In genomic region chr15:63366451-63366850, GRCh38 we compare ENCODE assay signal across 1 cellular context.
TF ChIP-seq lines count a peak whose summit lies in the region.

No MANE protein-coding gene starts in this region.

TF ChIP-seq in IMR-90, 13 proteins besides CTCF, POLR2A, EP300 and RAD21 (continued from another document):
- no peak for TF ChIP-seq ELK1 (IDR thresholded peaks at IDR 0.05; ENCODE audit: borderline replicate concordance, low read depth, low read length)
